Comparison of ENCODE assay signal across 22 cellular contexts in genomic region chr7:141144921-141145629, GRCh38.
DNase-seq lines count a peak whose midpoint lies in the region; ATAC-seq and TF ChIP-seq lines count a peak whose summit lies in the region.
"Had no signal": no experiment of that assay in that cellular context is flagged by ENCODE, and none has a peak within 500 bp of the region (broad histone marks: within the 10 kb centered on the region; RNA-seq: fewer than 3 reads in every experiment).

No MANE protein-coding gene starts in this region.

- H3K4me3 ChIP-seq in IMR-90 (ENCODE audit: insufficient read depth, low read depth, low read length): no peak overlapping the region
- no peak overlapping the region for H3K4me3 ChIP-seq in adipocyte (ENCODE audit: low read length)
- no peak overlapping the region for H3K4me3 ChIP-seq in BE2C (ENCODE audit: low read depth, low read length)
- H3K4me3 ChIP-seq in H7 (ENCODE audit: insufficient read depth, low read depth, low read length): no peak overlapping the region
- H3K4me3 ChIP-seq: GM12878, ovary, right atrium auricular region had no signal

- POLR2A ChIA-PET in IMR-90 (lab: Charles Lee; ENCODE audit: unreplicated experiment): no interaction called here

- H3K36me3 ChIP-seq in IMR-90 (ENCODE audit: control insufficient read depth, insufficient read depth, low read length) (no peaks in the 10 kb centered on the region), adipocyte (ENCODE audit: control insufficient read depth, insufficient read depth, low read length, severe bottlenecking) (no peaks in the 10 kb centered on the region), BE2C (no peaks in the 10 kb centered on the region), H7 (replicated peaks; ENCODE audit: control insufficient read depth, insufficient read depth, low read length) (no peaks in the 10 kb centered on the region)
- H3K36me3 ChIP-seq: ovary, right atrium auricular region had no signal

- no peak overlapping the region for H2BK20ac ChIP-seq in IMR-90 (ENCODE audit: low read depth, low read length)

- H3K18ac ChIP-seq in IMR-90 (ENCODE audit: low read depth, low read length): peak overlapping the region; percentile 47; the same call in 1 of the 2 replicates

- H3K4me3 Mint-ChIP-seq in activated T-cell treated with anti-CD3 and anti-CD28 coated beads, Interleukin-2, amount 50 U/mL, for 4 hours: no peak overlapping the region
- H3K4me3 Mint-ChIP-seq: activated CD8-positive, alpha-beta T cell treated with anti-CD3 and anti-CD28 coated beads for 36 hours; CD4-positive, CD25-positive, alpha-beta regulatory T cell; dendritic cell treated with granulocyte-macrophage colony-stimulating factor and Interleukin-4, amounts not matched to agents 40 ng/mL and 50 ng/mL, for 4 days; mesothelial cell of epicardium; natural killer cell had no signal

- H3K4me1 ChIP-seq in IMR-90 (ENCODE audit: control insufficient read depth, insufficient read depth, low read length) (no peaks in the 10 kb centered on the region; the same call in 1 of the 2 replicates), adipocyte (ENCODE audit: control insufficient read depth, insufficient read depth, low read length) (no peaks in the 10 kb centered on the region), BE2C (peaks cover 3% of the 10 kb centered on the region)
- H3K4me1 ChIP-seq: right atrium auricular region had no signal

- dilution Hi-C loops in IMR-90 (cut with HindIII; ENCODE audit: low sequenced_read_pairs, unreplicated experiment): no loop called here

- H2BK15ac ChIP-seq in IMR-90 (ENCODE audit: low read depth, low read length): no peak overlapping the region

- peak overlapping the region; percentile 46 for H2BK5ac ChIP-seq in IMR-90 (ENCODE audit: low read depth, low read length, poor library complexity, severe bottlenecking)

- H3K56ac ChIP-seq in IMR-90 (ENCODE audit: extremely low read depth, insufficient read depth, low read length): no peak overlapping the region

- H3K36me3 Mint-ChIP-seq in activated T-cell treated with anti-CD3 and anti-CD28 coated beads, Interleukin-2, amount 50 U/mL, for 4 hours (ENCODE audit: insufficient read depth): no peaks in the 10 kb centered on the region
- H3K36me3 Mint-ChIP-seq: CD4-positive, CD25-positive, alpha-beta regulatory T cell; mesothelial cell of epicardium; natural killer cell had no signal

- no peak overlapping the region for H2AK9ac ChIP-seq in IMR-90 (replicated peaks; ENCODE audit: low read depth, low read length, poor library complexity)

- no peak overlapping the region for H2BK120ac ChIP-seq in IMR-90 (ENCODE audit: low read depth, low read length)

- H4K20me1 ChIP-seq in IMR-90 (ENCODE audit: insufficient read depth, low read length): no peaks in the 10 kb centered on the region

- H3K27me3 ChIP-seq in IMR-90 (ENCODE audit: control insufficient read depth, insufficient read depth, low read length) (no peaks in the 10 kb centered on the region), adipocyte (replicated peaks; ENCODE audit: control insufficient read depth, insufficient read depth, low read length) (no peaks in the 10 kb centered on the region), BE2C (no peaks in the 10 kb centered on the region), H7 (ENCODE audit: control insufficient read depth, insufficient read depth, low read length) (no peaks in the 10 kb centered on the region)
- H3K27me3 ChIP-seq: ovary, right atrium auricular region had no signal

- CTCF ChIA-PET in IMR-90 (lab: Yijun Ruan, JAX): interaction anchor here (1.6 kb wide), 1 partner anchor 389 kb away, joined by 5 read pairs; no protein-coding TSS in a partner anchor

- H3K9me3 ChIP-seq in IMR-90 (ENCODE audit: control insufficient read depth, insufficient read depth, low read length) (peaks cover 11% of the 10 kb centered on the region), adipocyte (ENCODE audit: control insufficient read depth, low read length) (peaks cover 5% of the 10 kb centered on the region), BE2C (no peaks in the 10 kb centered on the region)
- H3K9me3 ChIP-seq: ovary had no signal

- no peak overlapping the region for H3K14ac ChIP-seq in IMR-90 (replicated peaks; ENCODE audit: low read depth, low read length)

- no peak overlapping the region for H3K9ac ChIP-seq in IMR-90 (ENCODE audit: low read depth, low read length)
- H3K9ac ChIP-seq in adipocyte (ENCODE audit: low read length): no peak overlapping the region

- DNase-seq in EL: peak; percentile 77
- no peak for DNase-seq in IMR-90
- DNase-seq in adipocyte (ENCODE audit: low read depth): peak; percentile 30
- DNase-seq in renal cortical epithelial cell (ENCODE audit: low read depth): peak; percentile 80
- no peak for DNase-seq in BE2C
- no peak for DNase-seq in H7
- DNase-seq in activated T-cell treated with anti-CD3 and anti-CD28 coated beads, Interleukin-2, amount 50 U/mL, for 4 hours: no peak
- DNase-seq: activated CD8-positive, alpha-beta T cell treated with anti-CD3 and anti-CD28 coated beads for 36 hours; activated T-cell treated with anti-CD3 and anti-CD28 coated beads for 4 hours; CD4-positive, CD25-positive, alpha-beta regulatory T cell; DMS153; glutamatergic neuron; natural killer cell; NCI-H2081 treated with DMSO at 0.1 percent for 48 hours; ovary; stimulated activated CD4-positive, alpha-beta T cell treated with anti-CD3 and anti-CD28 coated beads, Interleukin-12 subunit alpha, Interleukin-12 subunit beta, amount 100 ng/mL, for 4 hours; T-helper 9 cell had no signal

- no peaks in the 10 kb centered on the region for H3K9me3 Mint-ChIP-seq in activated T-cell treated with anti-CD3 and anti-CD28 coated beads, Interleukin-2, amount 50 U/mL, for 4 hours
- H3K9me3 Mint-ChIP-seq: activated CD8-positive, alpha-beta T cell treated with anti-CD3 and anti-CD28 coated beads for 36 hours; dendritic cell treated with granulocyte-macrophage colony-stimulating factor and Interleukin-4, amounts not matched to agents 40 ng/mL and 50 ng/mL, for 4 days; natural killer cell had no signal

- TF ChIP-seq POLR2A in IMR-90 (IDR thresholded peaks at IDR 0.05; ENCODE audit: low read depth, low read length): no peak

- H3K27ac ChIP-seq in IMR-90 (ENCODE audit: insufficient read depth, low read length): no peak overlapping the region
- H3K27ac ChIP-seq: ovary, right atrium auricular region had no signal

- TF ChIP-seq CTCF in IMR-90 (conservative IDR thresholded peaks at IDR 0.05; ENCODE audit: low read depth, low read length) (no peak), BE2C (IDR thresholded peaks at IDR 0.05; ENCODE audit: low read depth, low read length) (no peak)

- H4K5ac ChIP-seq in IMR-90 (ENCODE audit: low read depth, low read length): peak overlapping the region; percentile 29; the same call in 1 of the 2 replicates

- H3K79me1 ChIP-seq in IMR-90 (ENCODE audit: low read depth in 1 of 2, low read length in 2 of 2): no peaks in the 10 kb centered on the region

- no peaks in the 10 kb centered on the region for H3K4me1 Mint-ChIP-seq in activated T-cell treated with anti-CD3 and anti-CD28 coated beads, Interleukin-2, amount 50 U/mL, for 4 hours (ENCODE audit: low read depth)
- H3K4me1 Mint-ChIP-seq: CD4-positive, CD25-positive, alpha-beta regulatory T cell; mesothelial cell of epicardium; natural killer cell had no signal

- no peak for ATAC-seq in IMR-90 (ENCODE audit: low read depth)
- no peak for ATAC-seq in activated T-cell treated with anti-CD3 and anti-CD28 coated beads, Interleukin-2, amount 50 U/mL, for 4 hours
- ATAC-seq: activated CD4-positive, CD25-positive, alpha-beta regulatory T cell treated with anti-CD3 and anti-CD28 coated beads, Interleukin-2, amount 50 U/mL, for 24 hours; activated CD8-positive, alpha-beta T cell treated with anti-CD3 and anti-CD28 coated beads for 36 hours; GM12878; natural killer cell had no signal

- no peak overlapping the region for H3K4ac ChIP-seq in IMR-90 (ENCODE audit: low read depth, low read length)

- no TSS peak for BruUV-seq in IMR-90 (replicated peaks; lab: Mats Ljungman, UMichigan)

- in situ Hi-C loops in IMR-90 (cut with MboI; ENCODE audit: low sequenced_read_pairs): no loop called here

- H3K4me2 ChIP-seq in IMR-90 (ENCODE audit: low read depth, low read length): no peak overlapping the region

- no peak overlapping the region for H4K91ac ChIP-seq in IMR-90 (ENCODE audit: insufficient read depth, low read depth, low read length)

- H4K8ac ChIP-seq in IMR-90 (ENCODE audit: low read depth in 2 of 2, low read length in 2 of 2): no peak overlapping the region

- H2AFZ ChIP-seq in IMR-90 (replicated peaks; ENCODE audit: low read length, poor library complexity): no peak overlapping the region

- TF ChIP-seq RAD21 in IMR-90 (IDR thresholded peaks at IDR 0.05; ENCODE audit: low read length): no peak

- H3K27me3 Mint-ChIP-seq in activated T-cell treated with anti-CD3 and anti-CD28 coated beads, Interleukin-2, amount 50 U/mL, for 4 hours (ENCODE audit: low read depth): peaks cover 2% of the 10 kb centered on the region
- H3K27me3 Mint-ChIP-seq: CD4-positive, CD25-positive, alpha-beta regulatory T cell; dendritic cell treated with granulocyte-macrophage colony-stimulating factor and Interleukin-4, amounts not matched to agents 40 ng/mL and 50 ng/mL, for 4 days had no signal

- no CpG with 5 or more reads among the region's 4 CpGs for WGBS in IMR-90 (ENCODE audit: extremely low coverage in 2 of 2, insufficient read length in 1 of 2), 2 experiments

- H3K23ac ChIP-seq in IMR-90 (ENCODE audit: low read depth, low read length): no peak overlapping the region

- no peaks in the 10 kb centered on the region for H3K9me1 ChIP-seq in IMR-90 (ENCODE audit: insufficient read depth, low read length)

- intact Hi-C loops in IMR-90 (cut with micrococcal nuclease): no loop called here

- H2AK5ac ChIP-seq in IMR-90 (ENCODE audit: low read depth, low read length): no peak overlapping the region

TF ChIP-seq in IMR-90, 13 proteins besides CTCF, POLR2A, EP300 and RAD21:
- no peak for TF ChIP-seq FOS (IDR thresholded peaks at IDR 0.05; ENCODE audit: low read depth, low read length)
TF ChIP-seq in IMR-90: peak in this region for 0.

Comparison
In these comparisons a context has a peak if more than half of its experiments do, and no peak if none do; other contexts are left out.
1. DNase-seq: peak in EL (single experiment), adipocyte (single experiment) and renal cortical epithelial cell (single experiment); none in IMR-90 (single experiment), BE2C (single experiment), H7 (single experiment) and activated T-cell treated with anti-CD3 and anti-CD28 coated beads, Interleukin-2, amount 50 U/mL, for 4 hours (single experiment).